1 cellular context compared by ENCODE assay signal in the genomic region with DNA sequence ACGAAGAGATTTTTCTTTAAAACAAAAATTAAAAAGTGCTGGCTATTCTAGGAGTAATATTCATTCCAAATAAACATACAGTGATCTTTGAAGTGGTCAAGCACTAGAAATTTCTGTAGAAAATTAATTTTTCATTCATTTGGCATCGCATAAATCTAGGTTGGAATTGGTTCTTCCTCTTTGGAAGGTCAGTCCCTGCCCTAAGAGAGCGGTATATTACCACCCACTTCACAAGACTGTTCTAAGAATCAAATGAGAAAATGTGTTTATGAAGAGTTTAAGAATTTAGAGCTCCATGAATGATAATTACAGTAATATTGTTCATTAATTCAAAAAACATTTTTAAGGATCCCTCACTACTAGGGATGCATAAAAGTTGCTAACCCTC.
TF ChIP-seq lines count a peak whose summit lies in the region.

No MANE protein-coding gene starts in this region.

TF ChIP-seq in HepG2, 621 proteins besides CTCF, POLR2A, EP300 and RAD21:
- 0 out of 2 replicates have a peak, but pooled peaks have one; percentile 3 for TF ChIP-seq ZNF749 (CRISPR knock-in tag; IDR thresholded peaks at IDR 0.05; ENCODE audit: borderline replicate concordance)
- TF ChIP-seq CHD4 (IDR thresholded peaks at IDR 0.05; ENCODE audit: borderline replicate concordance, low read length): peak; percentile 61; the same call in 1 of the 2 replicates
- no peak for TF ChIP-seq POLR2AphosphoS2 (IDR thresholded peaks at IDR 0.05; ENCODE audit: low read depth, low read length)
- TF ChIP-seq ZNF260 (CRISPR knock-in tag; IDR thresholded peaks at IDR 0.05; ENCODE audit: borderline replicate concordance, low read depth): 0 out of 2 replicates have a peak, but pooled peaks have one; percentile 1
- TF ChIP-seq ZNF354B (CRISPR knock-in tag; IDR thresholded peaks at IDR 0.05): no peak
- TF ChIP-seq ELF4 (CRISPR knock-in tag; IDR thresholded peaks at IDR 0.05; ENCODE audit: borderline replicate concordance): peak; percentile 94
- 0 out of 2 replicates have a peak, but pooled peaks have one; percentile 5 for TF ChIP-seq KDM5A (IDR thresholded peaks at IDR 0.05; ENCODE audit: borderline replicate concordance, low read length)
- 0 out of 2 replicates have a peak, but pooled peaks have one; percentile 3 for TF ChIP-seq ZBTB21 (CRISPR knock-in tag; IDR thresholded peaks at IDR 0.05)
TF ChIP-seq in HepG2: peak in this region for 6.
